Comparison of ENCODE assay signal across 13 cellular contexts in the genomic region with DNA sequence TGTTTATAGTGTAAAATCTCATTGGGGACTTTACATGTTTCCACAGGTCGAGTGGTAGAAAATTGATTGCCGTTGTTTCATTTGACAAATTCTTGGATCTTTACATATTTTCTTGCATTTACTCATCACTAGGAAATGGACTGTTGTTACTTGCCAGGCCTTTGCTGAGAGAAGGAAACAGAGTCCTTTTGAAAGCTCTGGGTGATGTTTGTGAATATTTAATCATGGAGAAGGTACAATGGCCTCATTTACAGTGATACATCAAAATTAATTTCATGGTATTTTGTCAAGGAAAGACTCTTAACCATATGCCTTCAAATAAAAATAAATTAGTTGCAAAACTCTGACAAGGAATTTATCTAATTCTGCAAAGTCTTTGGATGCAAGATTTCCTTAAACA.
DNase-seq lines count a peak whose midpoint lies in the region; ATAC-seq lines count a peak whose summit lies in the region.
"Had no signal": no experiment of that assay in that cellular context is flagged by ENCODE, and none has a peak within 500 bp of the region (broad histone marks: within the 10 kb centered on the region; RNA-seq: fewer than 3 reads in every experiment).

No MANE protein-coding gene starts in this region.

- DNase-seq in foreskin melanocyte (peak; percentile 57), medulla oblongata (ENCODE audit: extremely low spot score) (peak; percentile 37), AML-193 (lab: John Stamatoyannopoulos, UW) (no peak)
- DNase-seq: 8988T; ACHN; Caco-2; Calu3; CD4-positive, alpha-beta memory T cell; CD8-positive, alpha-beta memory T cell; DMS79 treated with DMSO at 0.1 percent for 48 hours; GF-D8 had no signal

- ATAC-seq in GM21367 (IDR thresholded peaks at IDR 0.05; ENCODE audit: unreplicated experiment) (no peak), HG02973 (IDR thresholded peaks at IDR 0.05; ENCODE audit: unreplicated experiment) (no peak)

Comparison
In these comparisons a context has a peak if more than half of its experiments do, and no peak if none do; other contexts are left out.
1. DNase-seq: peak in foreskin melanocyte (single experiment) and medulla oblongata (single experiment); none in AML-193 (0 of 2).